Comparison of ENCODE assay signal across 10 cellular contexts in genomic region chr19:29809795-29810503, GRCh38. TPM values are rescaled to one million over a fixed set of nuclear protein-coding genes. Genes with fewer than 3 reads are reported as not detected.
DNase-seq lines count a peak whose midpoint lies in the region; ATAC-seq, FAIRE-seq and TF ChIP-seq lines count a peak whose summit lies in the region.
"Had no signal": no experiment of that assay in that cellular context is flagged by ENCODE, and none has a peak within 500 bp of the region (broad histone marks: within the 10 kb centered on the region; RNA-seq: fewer than 3 reads in every experiment).

No MANE protein-coding gene starts in this region.

- no peak for ATAC-seq in activated CD8-positive, alpha-beta T cell treated with anti-CD3 and anti-CD28 coated beads for 36 hours
- ATAC-seq in naive thymus-derived CD4-positive, alpha-beta T cell, result no peak
- ATAC-seq in HG03565 (IDR thresholded peaks at IDR 0.05; ENCODE audit: unreplicated experiment), result no peak

- no peak overlapping the region for H3K27ac ChIP-seq in CD4-positive, alpha-beta memory T cell (ENCODE audit: low read depth, low read length)
- peak overlapping the region; percentile 69 for H3K27ac ChIP-seq in naive thymus-derived CD4-positive, alpha-beta T cell (ENCODE audit: low read depth, low read length)
- H3K27ac ChIP-seq: coronary artery had no signal

- FAIRE-seq in GM19239 (lab: Jason Lieb, UNC), result peak; percentile 49

- CTCF ChIA-PET in CD4-positive, alpha-beta memory T cell (lab: Charles Lee; ENCODE audit: partially characterized antibody), result interaction anchor here (0.8 to 1.0 kb wide), 2 partner anchors 38 to 51 kb away, joined by 3 to 5 read pairs; no protein-coding TSS in a partner anchor
- CTCF ChIA-PET in activated CD8-positive, alpha-beta T cell treated with anti-CD3 and anti-CD28 coated beads for 36 hours (lab: Charles Lee), result interaction anchor here (1.1 to 1.7 kb wide), 4 partner anchors 20 to 80 kb away, joined by 3 to 6 read pairs (median 4); no protein-coding TSS in a partner anchor
- CTCF ChIA-PET in naive thymus-derived CD4-positive, alpha-beta T cell (lab: Charles Lee), result interaction anchor here (0.7 to 2.0 kb wide), 2 partner anchors 62 to 63 kb away, joined by 3 to 6 read pairs; no protein-coding TSS in a partner anchor

- peaks cover 0 to 1% (median 0%) of the 10 kb centered on the region in 8 donors for H3K9me3 Mint-ChIP-seq in CD4-positive, alpha-beta memory T cell
- H3K9me3 Mint-ChIP-seq in activated CD8-positive, alpha-beta T cell treated with anti-CD3 and anti-CD28 coated beads for 36 hours, result no peaks in the 10 kb centered on the region
- H3K9me3 Mint-ChIP-seq in naive thymus-derived CD4-positive, alpha-beta T cell, result peaks cover 0 to 3% (median 0%) of the 10 kb centered on the region in 11 donors

- peaks cover 10% of the 10 kb centered on the region for H3K4me1 ChIP-seq in CD4-positive, alpha-beta memory T cell (ENCODE audit: insufficient read depth, low read length)
- no peaks in the 10 kb centered on the region for H3K4me1 ChIP-seq in naive thymus-derived CD4-positive, alpha-beta T cell (ENCODE audit: control insufficient read depth in 2 of 2, insufficient read depth in 2 of 2, low read length in 2 of 2)

- H3K4me3 Mint-ChIP-seq in CD4-positive, alpha-beta memory T cell, result peak overlapping the region in 7 of 8 donors; percentile 37 to 85 (median 83)
- H3K4me3 Mint-ChIP-seq in activated CD8-positive, alpha-beta T cell treated with anti-CD3 and anti-CD28 coated beads for 36 hours, result peak overlapping the region; percentile 82
- peak overlapping the region in 7 of 10 donors; percentile 74 to 88 (median 79) for H3K4me3 Mint-ChIP-seq in naive thymus-derived CD4-positive, alpha-beta T cell

- intact Hi-C loops in CD4-positive, alpha-beta memory T cell (cut with micrococcal nuclease), result no loop called here
- intact Hi-C loops in activated CD8-positive, alpha-beta T cell treated with anti-CD3 and anti-CD28 coated beads for 36 hours (cut with micrococcal nuclease), result no loop called here
- intact Hi-C loops in naive thymus-derived CD4-positive, alpha-beta T cell (cut with micrococcal nuclease), result loop anchor here (2.0 kb wide), 1 partner anchor 63 kb away; no protein-coding TSS in a partner anchor

- no peak overlapping the region for H3K4me3 ChIP-seq in CD4-positive, alpha-beta memory T cell (ENCODE audit: low read length in 2 of 2)
- H3K4me3 ChIP-seq in naive thymus-derived CD4-positive, alpha-beta T cell (ENCODE audit: low read length), result no peak overlapping the region
- H3K4me3 ChIP-seq: coronary artery had no signal

- POLR2A ChIA-PET in CD4-positive, alpha-beta memory T cell (lab: Charles Lee; ENCODE audit: partially characterized antibody), result interaction anchor here (1.3 to 7.4 kb wide), 4 partner anchors 19 to 132 kb away, joined by 3 to 52 read pairs (median 4); partner anchors contain the start of gene URI1
- POLR2A ChIA-PET in activated CD8-positive, alpha-beta T cell treated with anti-CD3 and anti-CD28 coated beads for 36 hours (lab: Charles Lee), result interaction anchor here (2.4 kb wide), 1 partner anchor 27 kb away, joined by 8 read pairs; no protein-coding TSS in a partner anchor
- POLR2A ChIA-PET in naive thymus-derived CD4-positive, alpha-beta T cell (lab: Charles Lee), result interaction anchor here (0.6 to 3.5 kb wide), 5 partner anchors 19 to 204 kb away, joined by 3 to 28 read pairs (median 4); partner anchors contain the start of gene POP4

- H3K4me1 Mint-ChIP-seq in CD4-positive, alpha-beta memory T cell, result peaks cover 6 to 17% (median 14%) of the 10 kb centered on the region in 4 donors
- peaks cover 20% of the 10 kb centered on the region for H3K4me1 Mint-ChIP-seq in activated CD8-positive, alpha-beta T cell treated with anti-CD3 and anti-CD28 coated beads for 36 hours (ENCODE audit: low read depth)
- peaks cover 0 to 35% (median 11%) of the 10 kb centered on the region in 7 donors for H3K4me1 Mint-ChIP-seq in naive thymus-derived CD4-positive, alpha-beta T cell

- H3K27ac Mint-ChIP-seq in CD4-positive, alpha-beta memory T cell, result peak overlapping the region in 5 of 7 donors; percentile 43 to 86 (median 76)
- peak overlapping the region; percentile 93 for H3K27ac Mint-ChIP-seq in activated CD8-positive, alpha-beta T cell treated with anti-CD3 and anti-CD28 coated beads for 36 hours
- H3K27ac Mint-ChIP-seq in naive thymus-derived CD4-positive, alpha-beta T cell, result peak overlapping the region; percentile 22 to 94 (median 83)

- no peaks in the 10 kb centered on the region for H3K9me3 ChIP-seq in CD4-positive, alpha-beta memory T cell (ENCODE audit: control insufficient read depth in 1 of 2, low read length in 2 of 2)
- no peaks in the 10 kb centered on the region for H3K9me3 ChIP-seq in naive thymus-derived CD4-positive, alpha-beta T cell (ENCODE audit: control insufficient read depth in 2 of 3, low read length in 3 of 3)

- H3K36me3 Mint-ChIP-seq in CD4-positive, alpha-beta memory T cell, result peaks cover 0 to 4% of the 10 kb centered on the region in 2 donors
- peaks cover 15% of the 10 kb centered on the region for H3K36me3 Mint-ChIP-seq in activated CD8-positive, alpha-beta T cell treated with anti-CD3 and anti-CD28 coated beads for 36 hours (ENCODE audit: low read depth)
- H3K36me3 Mint-ChIP-seq in naive thymus-derived CD4-positive, alpha-beta T cell, result peaks cover 0 to 11% (median 0%) of the 10 kb centered on the region in 5 donors

- H3K27me3 Mint-ChIP-seq in CD4-positive, alpha-beta memory T cell, result no peaks in the 10 kb centered on the region
- H3K27me3 Mint-ChIP-seq in activated CD8-positive, alpha-beta T cell treated with anti-CD3 and anti-CD28 coated beads for 36 hours, result no peaks in the 10 kb centered on the region
- H3K27me3 Mint-ChIP-seq in naive thymus-derived CD4-positive, alpha-beta T cell, result no peaks in the 10 kb centered on the region

- DNase-seq in CD4-positive, alpha-beta memory T cell, result no peak
- no peak for DNase-seq in GM19239 (ENCODE audit: insufficient read length, low spot score)
- no peak for DNase-seq in activated CD8-positive, alpha-beta T cell treated with anti-CD3 and anti-CD28 coated beads for 36 hours
- no peak for DNase-seq in naive thymus-derived CD4-positive, alpha-beta T cell
- no peak for DNase-seq in NAMALWA (ENCODE audit: low spot score)
- no peak for DNase-seq in DMS79 (lab: John Stamatoyannopoulos, UW)
- DNase-seq: activated naive CD4-positive, alpha-beta T cell treated with anti-CD3 and anti-CD28 coated beads, Interleukin-2, amount 50 U/mL, for 16 hours; stimulated activated CD4-positive, alpha-beta T cell treated with anti-CD3 and anti-CD28 coated beads, Interleukin-4, amount 100 ng/mL, for 24 hours had no signal

- no peaks in the 10 kb centered on the region for H3K36me3 ChIP-seq in CD4-positive, alpha-beta memory T cell (ENCODE audit: insufficient read depth, low read length)
- no peaks in the 10 kb centered on the region for H3K36me3 ChIP-seq in naive thymus-derived CD4-positive, alpha-beta T cell (ENCODE audit: control insufficient read depth in 2 of 3, insufficient read depth in 3 of 3, low read length in 3 of 3)

- no peak for TF ChIP-seq CTCF in activated CD8-positive, alpha-beta T cell treated with anti-CD3 and anti-CD28 coated beads for 36 hours (IDR thresholded peaks at IDR 0.05)

- no peaks in the 10 kb centered on the region for H3K27me3 ChIP-seq in CD4-positive, alpha-beta memory T cell (ENCODE audit: insufficient read depth, low read length)
- H3K27me3 ChIP-seq in naive thymus-derived CD4-positive, alpha-beta T cell (ENCODE audit: control insufficient read depth in 2 of 2, insufficient read depth in 2 of 2, low read length in 2 of 2), result no peaks in the 10 kb centered on the region

RNA-seq across cellular contexts. Expression of gene CCNE1, which starts 1.8 kb away (rescaled TPM):
- total RNA-seq in CD4-positive, alpha-beta memory T cell, result 1 to 10 TPM; 2.9 to 3.4 TPM
- polyA plus RNA-seq in CD4-positive, alpha-beta memory T cell, result under 1 TPM; 0.50 to 0.89 TPM
- 10 to 100 TPM; 24.5 to 25.7 TPM for total RNA-seq in activated CD8-positive, alpha-beta T cell treated with anti-CD3 and anti-CD28 coated beads for 36 hours
- total RNA-seq in naive thymus-derived CD4-positive, alpha-beta T cell, result 10 to 100 TPM in 1 of 5 experiments, 1 to 10 TPM in 4; 5.3 to 36.1 (median 6.6) TPM
- 1 to 10 TPM; 1.9 to 2.6 TPM for polyA plus RNA-seq in naive thymus-derived CD4-positive, alpha-beta T cell

Comparison
In these comparisons a context has a peak if more than half of its experiments do, and no peak if none do; other contexts are left out.
1. intact Hi-C loops: an anchor here in naive thymus-derived CD4-positive, alpha-beta T cell (2.0 kb wide); none called in CD4-positive, alpha-beta memory T cell and activated CD8-positive, alpha-beta T cell treated with anti-CD3 and anti-CD28 coated beads for 36 hours.